Comparison of ENCODE assay signal across 8 cellular contexts in genomic region chr1:50271968-50272578, GRCh38.
A peak's percentile ranks its signal among the peaks of the same experiment; 100 is the strongest.
DNase-seq lines count a peak whose midpoint lies in the region; ATAC-seq and TF ChIP-seq lines count a peak whose summit lies in the region.

No MANE protein-coding gene starts in this region.

- H3K27me3 ChIP-seq in OCI-LY1 (ENCODE audit: insufficient read depth, low read length): no peaks in the 10 kb centered on the region

- H2AFZ ChIP-seq in OCI-LY1 (ENCODE audit: low read length): no peak overlapping the region

- H3K36me3 ChIP-seq in OCI-LY1 (ENCODE audit: insufficient read depth, low read length): no peaks in the 10 kb centered on the region

- H3K27ac Mint-ChIP-seq in endothelial cell (ENCODE audit: unreplicated experiment) (peak overlapping the region; percentile 31), nephron (no peak overlapping the region)

- H3K9me3 Mint-ChIP-seq in endothelial cell (ENCODE audit: unreplicated experiment) (no peaks in the 10 kb centered on the region), nephron (no peaks in the 10 kb centered on the region)

- no peak overlapping the region for H3K9ac ChIP-seq in OCI-LY1 (ENCODE audit: low read length)

- no peak overlapping the region for H3K27ac ChIP-seq in OCI-LY1 (ENCODE audit: low read depth, low read length, poor library complexity, severe bottlenecking)

- no peaks in the 10 kb centered on the region for H3K4me1 ChIP-seq in OCI-LY1 (ENCODE audit: insufficient read depth, low read length, severe bottlenecking)

- TF ChIP-seq CTCF in OCI-LY1 (IDR thresholded peaks at IDR 0.05; ENCODE audit: low read length): peak; percentile 83
- peak; percentile 71 for TF ChIP-seq CTCF in endothelial cell (IDR thresholded peaks at IDR 0.05; ENCODE audit: unreplicated experiment)
- peak; percentile 10 to 34 (median 20) for TF ChIP-seq CTCF in nephron (IDR thresholded peaks at IDR 0.05; ENCODE audit: unreplicated experiment in 3 of 3)
- no peak for TF ChIP-seq CTCF in omental fat pad (IDR thresholded peaks at IDR 0.05)

- no peaks in the 10 kb centered on the region for H3K9me3 ChIP-seq in OCI-LY1 (ENCODE audit: low read length)

- no peaks in the 10 kb centered on the region for H3K9me2 ChIP-seq in OCI-LY1 (ENCODE audit: low read depth, low read length)

- no peaks in the 10 kb centered on the region for H3K27me3 Mint-ChIP-seq in endothelial cell (ENCODE audit: unreplicated experiment)
- H3K27me3 Mint-ChIP-seq in nephron (ENCODE audit: low read depth): peaks cover 3% of the 10 kb centered on the region

- H3K4me3 ChIP-seq in OCI-LY1 (ENCODE audit: low read depth, low read length, poor library complexity, severe bottlenecking): no peak overlapping the region

- no peaks in the 10 kb centered on the region for H4K20me1 ChIP-seq in OCI-LY1 (ENCODE audit: insufficient read depth, low read length)

- DNase-seq in stimulated activated CD4-positive, alpha-beta T cell treated with anti-CD3 and anti-CD28 coated beads, Interleukin-12 subunit alpha, Interleukin-12 subunit beta, amount 100 ng/mL, for 4 hours: peak; percentile 4
- no peak for DNase-seq in stimulated activated CD4-positive, alpha-beta T cell treated with anti-CD3 and anti-CD28 coated beads, Interleukin-4, amount 100 ng/mL, for 24 hours
- DNase-seq in endothelial cell (ENCODE audit: low spot score) (peak; percentile 73), GDM1 (lab: John Stamatoyannopoulos, UW) (no peak), omental fat pad (ENCODE audit: low spot score) (no peak)

- H3K4me3 Mint-ChIP-seq in endothelial cell (ENCODE audit: unreplicated experiment): no peak overlapping the region
- H3K4me3 Mint-ChIP-seq in nephron: no peak overlapping the region

- H3K36me3 Mint-ChIP-seq in endothelial cell (ENCODE audit: low read depth, unreplicated experiment) (no peaks in the 10 kb centered on the region), nephron (ENCODE audit: low read depth) (no peaks in the 10 kb centered on the region)

- no peak overlapping the region for H3K4me2 ChIP-seq in OCI-LY1 (ENCODE audit: low read length)

- peaks cover 11% of the 10 kb centered on the region for H3K4me1 Mint-ChIP-seq in endothelial cell (ENCODE audit: unreplicated experiment)
- H3K4me1 Mint-ChIP-seq in nephron: no peaks in the 10 kb centered on the region

- no peaks in the 10 kb centered on the region for H3F3A ChIP-seq in OCI-LY1 (ENCODE audit: insufficient read depth, low read length)

- peak; percentile 51 for ATAC-seq in HG02938 (IDR thresholded peaks at IDR 0.05; ENCODE audit: unreplicated experiment)
- ATAC-seq in omental fat pad (ENCODE audit: low FRiP score): no peak

- no peaks in the 10 kb centered on the region for H3K79me2 ChIP-seq in OCI-LY1 (ENCODE audit: insufficient read depth, low read length)

Comparison
In these comparisons a context has a peak if more than half of its experiments do, and no peak if none do; other contexts are left out.
1. DNase-seq: peak in stimulated activated CD4-positive, alpha-beta T cell treated with anti-CD3 and anti-CD28 coated beads, Interleukin-12 subunit alpha, Interleukin-12 subunit beta, amount 100 ng/mL, for 4 hours (single experiment) and endothelial cell (single experiment); none in stimulated activated CD4-positive, alpha-beta T cell treated with anti-CD3 and anti-CD28 coated beads, Interleukin-4, amount 100 ng/mL, for 24 hours (single experiment), GDM1 (single experiment) and omental fat pad (single experiment).
2. CTCF ChIP-seq: peak in OCI-LY1 (single experiment), endothelial cell (single experiment) and nephron (3 of 3); none in omental fat pad (0 of 3).